Comparison of ENCODE assay signal across 14 cellular contexts in the genomic region with DNA sequence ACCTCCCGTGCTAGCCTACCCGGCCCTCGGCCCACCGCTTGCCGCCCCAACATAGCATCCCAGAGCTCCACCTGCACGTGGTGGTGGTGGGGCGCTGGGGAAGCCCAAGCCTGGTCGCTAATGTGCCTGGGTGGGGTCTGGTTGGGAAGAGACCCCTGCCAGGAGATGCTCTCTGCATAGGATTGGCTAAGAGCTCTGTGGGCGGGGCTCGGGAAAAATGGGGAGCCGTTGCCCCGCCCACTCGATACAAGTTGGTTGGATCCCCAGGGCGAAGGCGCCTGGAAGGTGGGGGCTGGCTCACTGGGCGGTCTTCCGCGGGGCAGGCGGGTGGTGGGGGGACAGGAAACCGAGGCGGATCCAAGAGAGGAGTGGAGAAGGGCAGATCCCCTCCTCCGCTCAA. TPM values are rescaled to one million over a fixed set of nuclear protein-coding genes. Genes with fewer than 3 reads are reported as not detected.
A peak's percentile ranks its signal among the peaks of the same experiment; 100 is the strongest.
DNase-seq lines count a peak whose midpoint lies in the region; ATAC-seq and TF ChIP-seq lines count a peak whose summit lies in the region.
"Had no signal": no experiment of that assay in that cellular context is flagged by ENCODE, and none has a peak within 500 bp of the region (broad histone marks: within the 10 kb centered on the region; RNA-seq: fewer than 3 reads in every experiment).

No MANE protein-coding gene starts in this region.

- TF ChIP-seq CTCF in neural progenitor cell (IDR thresholded peaks at IDR 0.05): no peak

- intact Hi-C loops in dendritic cell treated with granulocyte-macrophage colony-stimulating factor and Interleukin-4, amounts not matched to agents 40 ng/mL and 50 ng/mL, for 4 days (cut with micrococcal nuclease): loop anchor here (1.0 kb wide), 1 partner anchor 70 kb away; no protein-coding TSS in a partner anchor

- H3K4me1 ChIP-seq in BLaER1 treated with 17β-estradiol and CSF1 and Interleukin-3, amounts not matched to agents 10 nM and 100 nM: peaks cover 15 to 42% (median 32%) of the 10 kb centered on the region in 10 experiments
- H3K4me1 ChIP-seq in HUES48 (ENCODE audit: control insufficient read depth, insufficient read depth, low read length) (peaks cover 29% of the 10 kb centered on the region), neural progenitor cell (peaks cover 21% of the 10 kb centered on the region)
- H3K4me1 ChIP-seq: uterus had no signal

- no peak overlapping the region for H3K27ac Mint-ChIP-seq in dendritic cell treated with granulocyte-macrophage colony-stimulating factor and Interleukin-4, amounts not matched to agents 40 ng/mL and 50 ng/mL, for 4 days
- H3K27ac Mint-ChIP-seq in neural progenitor cell: no peak overlapping the region
- H3K27ac Mint-ChIP-seq: memory B cell; stimulated activated naive B cell treated with anti-CD40 and anti-IgM and Interleukin-4, amounts not matched to agents 10 μg/mL and 1 μg/mL and 100 μg/mL, for 72 hours had no signal

- peaks cover 0 to 25% (median 0%) of the 10 kb centered on the region in 11 experiments; a peak in 6 of 22 replicates for H4K20me1 ChIP-seq in BLaER1 treated with 17β-estradiol and CSF1 and Interleukin-3, amounts not matched to agents 10 nM and 100 nM
- no peaks in the 10 kb centered on the region for H4K20me1 ChIP-seq in neural progenitor cell (ENCODE audit: low read depth)

- peak; percentile 24 for DNase-seq in neural progenitor cell (ENCODE audit: low spot score)
- no peak for DNase-seq in SKM-1 treated with dmso at 0.1 percent for 144 hours (lab: John Stamatoyannopoulos, UW; ENCODE audit: unreplicated experiment)
- DNase-seq in COLO668 (lab: John Stamatoyannopoulos, UW; ENCODE audit: unreplicated experiment): no peak
- DNase-seq: brain microvascular endothelial cell, NCI-H1417 treated with DMSO at 0.1 percent for 48 hours had no signal

- no peaks in the 10 kb centered on the region for H3K9me3 Mint-ChIP-seq in dendritic cell treated with granulocyte-macrophage colony-stimulating factor and Interleukin-4, amounts not matched to agents 40 ng/mL and 50 ng/mL, for 4 days
- no peaks in the 10 kb centered on the region for H3K9me3 Mint-ChIP-seq in neural progenitor cell
- H3K9me3 Mint-ChIP-seq: memory B cell; stimulated activated naive B cell treated with anti-CD40 and anti-IgM and Interleukin-4, amounts not matched to agents 10 μg/mL and 1 μg/mL and 100 μg/mL, for 72 hours had no signal

- H2AFZ ChIP-seq in neural progenitor cell (replicated peaks): no peak overlapping the region

- no peak for ATAC-seq in HG03565 (IDR thresholded peaks at IDR 0.05; ENCODE audit: unreplicated experiment)

- no peak overlapping the region for H3K4me3 ChIP-seq in BLaER1 treated with 17β-estradiol and CSF1 and Interleukin-3, amounts not matched to agents 10 nM and 100 nM
- H3K4me3 ChIP-seq in HUES48 (ENCODE audit: low read depth, low read length): peak overlapping the region; percentile 37; the same call in 1 of the 2 replicates
- H3K4me3 ChIP-seq in neural progenitor cell: no peak overlapping the region
- H3K4me3 ChIP-seq: SJCRH30, uterus had no signal

- H3K27me3 ChIP-seq in BLaER1 treated with 17β-estradiol and CSF1 and Interleukin-3, amounts not matched to agents 10 nM and 100 nM: peaks cover 0 to 7% (median 0%) of the 10 kb centered on the region in 11 experiments; a peak in 8 of 22 replicates
- H3K27me3 ChIP-seq in HUES48 (ENCODE audit: control insufficient read depth, insufficient read depth, low read length) (peaks cover under 1% of the 10 kb centered on the region; the same call in 1 of the 2 replicates), neural progenitor cell (peaks cover 4% of the 10 kb centered on the region)
- H3K27me3 ChIP-seq: SJCRH30, uterus had no signal

- no peaks in the 10 kb centered on the region for H3K9me3 ChIP-seq in BLaER1 treated with 17β-estradiol and CSF1 and Interleukin-3, amounts not matched to agents 10 nM and 100 nM (replicated peaks in 1 of 11)
- no peaks in the 10 kb centered on the region for H3K9me3 ChIP-seq in HUES48 (ENCODE audit: control insufficient read depth, insufficient read depth, low read length)
- H3K9me3 ChIP-seq in neural progenitor cell (ENCODE audit: low read depth): no peaks in the 10 kb centered on the region
- H3K9me3 ChIP-seq: SJCRH30, uterus had no signal

- peaks cover 8% of the 10 kb centered on the region for H3K4me1 Mint-ChIP-seq in dendritic cell treated with granulocyte-macrophage colony-stimulating factor and Interleukin-4, amounts not matched to agents 40 ng/mL and 50 ng/mL, for 4 days (ENCODE audit: low read depth)
- peaks cover 52% of the 10 kb centered on the region for H3K4me1 Mint-ChIP-seq in neural progenitor cell

- no peaks in the 10 kb centered on the region for H3K36me3 ChIP-seq in BLaER1 treated with 17β-estradiol and CSF1 and Interleukin-3, amounts not matched to agents 10 nM and 100 nM
- H3K36me3 ChIP-seq in HUES48 (ENCODE audit: control insufficient read depth, insufficient read depth, low read length) (no peaks in the 10 kb centered on the region), neural progenitor cell (no peaks in the 10 kb centered on the region)
- H3K36me3 ChIP-seq: brain microvascular endothelial cell, SJCRH30, uterus had no signal

- no peak overlapping the region for H3K9ac ChIP-seq in BLaER1 treated with 17β-estradiol and CSF1 and Interleukin-3, amounts not matched to agents 10 nM and 100 nM
- H3K9ac ChIP-seq in HUES48 (ENCODE audit: low read depth, low read length): no peak overlapping the region
- no peak overlapping the region for H3K9ac ChIP-seq in neural progenitor cell

- H3K27me3 Mint-ChIP-seq in dendritic cell treated with granulocyte-macrophage colony-stimulating factor and Interleukin-4, amounts not matched to agents 40 ng/mL and 50 ng/mL, for 4 days: peaks cover 58% of the 10 kb centered on the region
- H3K27me3 Mint-ChIP-seq in neural progenitor cell (ENCODE audit: insufficient read depth, low read depth): peaks cover 6% of the 10 kb centered on the region

- H3K79me2 ChIP-seq in neural progenitor cell (ENCODE audit: low read depth): no peaks in the 10 kb centered on the region

- H3K27ac ChIP-seq in BLaER1 treated with 17β-estradiol and CSF1 and Interleukin-3, amounts not matched to agents 10 nM and 100 nM: no peak overlapping the region
- H3K27ac ChIP-seq in HUES48 (ENCODE audit: low read depth, low read length) (no peak overlapping the region), neural progenitor cell (no peak overlapping the region)
- H3K27ac ChIP-seq: brain microvascular endothelial cell, SJCRH30, uterus had no signal

- H3F3A ChIP-seq in neural progenitor cell (ENCODE audit: low read depth): peaks cover 18% of the 10 kb centered on the region

- peak overlapping the region; percentile 33 to 74 (median 61) for H3K4me2 ChIP-seq in BLaER1 treated with 17β-estradiol and CSF1 and Interleukin-3, amounts not matched to agents 10 nM and 100 nM
- no peak overlapping the region for H3K4me2 ChIP-seq in neural progenitor cell

- peak overlapping the region; percentile 38 for H3K4me3 Mint-ChIP-seq in dendritic cell treated with granulocyte-macrophage colony-stimulating factor and Interleukin-4, amounts not matched to agents 40 ng/mL and 50 ng/mL, for 4 days
- no peak overlapping the region for H3K4me3 Mint-ChIP-seq in neural progenitor cell

- H3K36me3 Mint-ChIP-seq in dendritic cell treated with granulocyte-macrophage colony-stimulating factor and Interleukin-4, amounts not matched to agents 40 ng/mL and 50 ng/mL, for 4 days (ENCODE audit: low read depth): no peaks in the 10 kb centered on the region
- no peaks in the 10 kb centered on the region for H3K36me3 Mint-ChIP-seq in neural progenitor cell
- H3K36me3 Mint-ChIP-seq: memory B cell; stimulated activated naive B cell treated with anti-CD40 and anti-IgM and Interleukin-4, amounts not matched to agents 10 μg/mL and 1 μg/mL and 100 μg/mL, for 72 hours had no signal

RNA-seq across cellular contexts. Expression of a gene that starts 7.6 kb away (rescaled TPM):
- 0.74 TPM in 1 of 2 replicates, not detected in the other for total RNA-seq in neural progenitor cell (ENCODE audit: low replicate concordance)
- total RNA-seq: H4 had no signal
